Comparison of ENCODE assay signal across 9 cellular contexts in the genomic region with DNA sequence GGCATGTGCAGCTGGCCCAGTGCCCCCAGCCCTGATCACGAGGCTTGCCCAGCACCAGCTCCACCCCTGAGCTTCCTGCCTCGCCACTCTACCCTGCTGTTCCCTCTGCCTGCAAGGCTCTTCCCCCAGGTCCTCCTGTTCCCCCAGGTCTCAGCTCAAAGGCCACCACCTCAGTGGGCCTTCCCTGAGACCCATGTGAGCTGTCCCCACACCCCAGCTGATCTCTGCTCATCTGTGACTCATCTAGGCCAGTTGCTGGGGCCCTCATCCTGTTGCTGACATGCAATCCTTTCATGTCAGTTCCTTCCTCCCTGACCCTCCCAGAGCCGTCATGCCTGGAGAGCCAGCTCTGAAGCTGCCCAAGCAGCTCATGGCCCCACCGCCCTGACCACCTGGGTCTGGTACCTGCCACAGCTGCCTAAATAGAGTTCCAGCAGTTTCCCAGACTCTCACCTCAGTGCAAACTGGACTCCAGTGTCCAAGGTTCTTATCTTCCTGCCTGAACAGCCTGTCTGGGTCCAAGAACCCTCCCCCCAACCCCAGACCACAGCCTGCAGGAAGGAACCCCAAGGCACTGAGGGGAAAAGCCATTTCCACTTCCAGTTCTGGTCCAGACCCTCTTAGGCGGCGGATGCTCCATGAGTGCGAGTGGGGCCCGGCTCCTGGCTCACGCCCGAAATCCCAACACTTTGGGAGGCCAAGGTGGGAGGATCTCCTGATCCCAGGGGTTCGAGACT.
DNase-seq lines count a peak whose midpoint lies in the region; ATAC-seq, FAIRE-seq and TF ChIP-seq lines count a peak whose summit lies in the region.
"Had no signal": no experiment of that assay in that cellular context is flagged by ENCODE, and none has a peak within 500 bp of the region (broad histone marks: within the 10 kb centered on the region; RNA-seq: fewer than 3 reads in every experiment).

No MANE protein-coding gene starts in this region.

- dilution Hi-C loops in endothelial cell of umbilical vein (cut with MboI; ENCODE audit: extremely low pct_ligation_motif_present, low sequenced_read_pairs): no loop called here

- no peak for FAIRE-seq in RCC 7860 (lab: Jason Lieb, UNC)
- FAIRE-seq in endothelial cell of umbilical vein (lab: Jason Lieb, UNC): no peak

- H3K27me3 ChIP-seq in endothelial cell of umbilical vein (ENCODE audit: control insufficient read depth in 2 of 2, insufficient read depth in 2 of 2, low read length in 2 of 2) (no peaks in the 10 kb centered on the region), sigmoid colon (peaks cover 0 to 22% (median 0%) of the 10 kb centered on the region in 3 donors)

- no peak overlapping the region for H3K27ac Mint-ChIP-seq in activated CD4-positive, alpha-beta T cell treated with anti-CD3 and anti-CD28 coated beads for 36 hours

- no peaks in the 10 kb centered on the region for H3K9me1 ChIP-seq in endothelial cell of umbilical vein (replicated peaks; ENCODE audit: control insufficient read depth, extremely low read depth, insufficient read depth, low read length)

- H3K27me3 Mint-ChIP-seq in activated CD4-positive, alpha-beta T cell treated with anti-CD3 and anti-CD28 coated beads for 36 hours: peaks cover 4% of the 10 kb centered on the region

- H2AFZ ChIP-seq in endothelial cell of umbilical vein (ENCODE audit: low read depth, low read length): no peak overlapping the region

- TF ChIP-seq EP300 in sigmoid colon (IDR thresholded peaks at IDR 0.05): no peak

- H3K79me2 ChIP-seq in endothelial cell of umbilical vein (ENCODE audit: control insufficient read depth, insufficient read depth, low read length): no peaks in the 10 kb centered on the region

- peaks cover 9% of the 10 kb centered on the region for H3K4me1 Mint-ChIP-seq in activated CD4-positive, alpha-beta T cell treated with anti-CD3 and anti-CD28 coated beads for 36 hours

- no peak overlapping the region for H3K4me3 Mint-ChIP-seq in activated CD4-positive, alpha-beta T cell treated with anti-CD3 and anti-CD28 coated beads for 36 hours

- intact Hi-C loops in activated CD4-positive, alpha-beta T cell treated with anti-CD3 and anti-CD28 coated beads for 36 hours (cut with DNase I, micrococcal nuclease): no loop called here
- intact Hi-C loops in endothelial cell of umbilical vein (cut with micrococcal nuclease) (no loop called here), sigmoid colon (cut with DNase I) (no loop called here)

- TF ChIP-seq POLR2A in endothelial cell of umbilical vein (IDR thresholded peaks at IDR 0.05; ENCODE audit: low read depth, low read length): no peak
- TF ChIP-seq POLR2A in sigmoid colon (IDR thresholded peaks at IDR 0.05): no peak

- H4K20me1 ChIP-seq in endothelial cell of umbilical vein (replicated peaks; ENCODE audit: control insufficient read depth, extremely low read depth, insufficient read depth, low read length): no peaks in the 10 kb centered on the region

- POLR2A ChIA-PET in activated CD4-positive, alpha-beta T cell treated with anti-CD3 and anti-CD28 coated beads for 36 hours (lab: Charles Lee): no interaction called here
- POLR2A ChIA-PET in endothelial cell of umbilical vein (lab: Charles Lee): no interaction called here

- WGBS in sigmoid colon, 2 donors: 65 to 83% methylated on average over 11 of the region's 11 CpGs

- H3K4me1 ChIP-seq in endothelial cell of umbilical vein (ENCODE audit: control insufficient read depth, extremely low read depth, insufficient read depth, low read length): no peaks in the 10 kb centered on the region
- H3K4me1 ChIP-seq in sigmoid colon: no peaks in the 10 kb centered on the region

- peak; percentile 68 for ATAC-seq in activated CD4-positive, alpha-beta T cell treated with anti-CD3 and anti-CD28 coated beads for 36 hours
- no peak for ATAC-seq in GM21717 (IDR thresholded peaks at IDR 0.05; ENCODE audit: unreplicated experiment)

- peak; percentile 27 for DNase-seq in activated CD4-positive, alpha-beta T cell treated with anti-CD3 and anti-CD28 coated beads for 36 hours
- DNase-seq in activated CD4-positive, alpha-beta T cell treated with anti-CD3 and anti-CD28 coated beads for 4 hours: no peak
- peak; percentile 25 for DNase-seq in RCC 7860 (ENCODE audit: low spot score)
- no peak for DNase-seq in endothelial cell of umbilical vein (ENCODE audit: low read depth, low spot score)
- peak; percentile 54 for DNase-seq in sigmoid colon
- DNase-seq in GM20000 (ENCODE audit: low spot score): no peak
- DNase-seq in COR-L47 (lab: John Stamatoyannopoulos, UW): no peak
- DNase-seq: NCI-H2107 had no signal

- H3K36me3 ChIP-seq in endothelial cell of umbilical vein (ENCODE audit: control insufficient read depth in 2 of 2, extremely low read depth in 1 of 2, insufficient read depth in 2 of 2, low read length in 2 of 2) (no peaks in the 10 kb centered on the region), sigmoid colon (no peaks in the 10 kb centered on the region)

- peaks cover 6% of the 10 kb centered on the region for H3K9me3 Mint-ChIP-seq in activated CD4-positive, alpha-beta T cell treated with anti-CD3 and anti-CD28 coated beads for 36 hours (ENCODE audit: low read depth)

- no peaks in the 10 kb centered on the region for H3K9me3 ChIP-seq in endothelial cell of umbilical vein (replicated peaks; ENCODE audit: control insufficient read depth, insufficient read depth, low read length)
- H3K9me3 ChIP-seq in sigmoid colon: peaks cover 0 to 5% (median 0%) of the 10 kb centered on the region in 4 donors

- H3K4me3 ChIP-seq in endothelial cell of umbilical vein (replicated peaks in 1 of 3; ENCODE audit: insufficient read depth in 1 of 3, low read depth in 1 of 3, low read length in 3 of 3): no peak overlapping the region
- H3K4me3 ChIP-seq in sigmoid colon: no peak overlapping the region

- no peaks in the 10 kb centered on the region for H3K36me3 Mint-ChIP-seq in activated CD4-positive, alpha-beta T cell treated with anti-CD3 and anti-CD28 coated beads for 36 hours (ENCODE audit: low read depth)

- H3K27ac ChIP-seq in endothelial cell of umbilical vein (ENCODE audit: insufficient read depth, low read depth, low read length) (no peak overlapping the region), sigmoid colon (no peak overlapping the region)

- CTCF ChIA-PET in activated CD4-positive, alpha-beta T cell treated with anti-CD3 and anti-CD28 coated beads for 36 hours (lab: Charles Lee): no interaction called here
- CTCF ChIA-PET in endothelial cell of umbilical vein (lab: Charles Lee): interaction anchor here (1.1 kb wide), 1 partner anchor 98 kb away, joined by 4 read pairs; no protein-coding TSS in a partner anchor

- H3K4me2 ChIP-seq in endothelial cell of umbilical vein (ENCODE audit: insufficient read depth, low read length): no peak overlapping the region

- H3K9ac ChIP-seq in endothelial cell of umbilical vein (replicated peaks; ENCODE audit: extremely low read depth, insufficient read depth, low read length): no peak overlapping the region

- TF ChIP-seq CTCF in endothelial cell of umbilical vein (IDR thresholded peaks at IDR 0.05; ENCODE audit: extremely low read depth in 1 of 2, insufficient read depth in 1 of 2, low read depth in 1 of 2, low read length in 2 of 2) (no peak), sigmoid colon (IDR thresholded peaks at IDR 0.05) (no peak), GM20000 (IDR thresholded peaks at IDR 0.05; ENCODE audit: extremely low read depth, missing control alignments) (no peak)

- BruUV-seq in endothelial cell of umbilical vein (replicated peaks; lab: Mats Ljungman, UMichigan): no TSS peak

TF ChIP-seq in endothelial cell of umbilical vein, 7 proteins besides CTCF, POLR2A, EP300 and RAD21:
- TF ChIP-seq MYC (IDR thresholded peaks at IDR 0.05; ENCODE audit: low read depth, low read length) (no peak), EZH2 (IDR thresholded peaks at IDR 0.05; ENCODE audit: borderline replicate concordance, low read depth, low read length, severe bottlenecking) (no peak), FOS (IDR thresholded peaks at IDR 0.05; ENCODE audit: borderline replicate concordance, insufficient read depth, low read length) (peak; percentile 34), GATA2 (IDR thresholded peaks at IDR 0.05; ENCODE audit: insufficient read depth, insufficient read length, low read depth, low read length) (no peak), JUN (IDR thresholded peaks at IDR 0.05; ENCODE audit: borderline replicate concordance, insufficient read depth, insufficient read length, low read depth) (no peak)
- TF ChIP-seq, protein P1, sequence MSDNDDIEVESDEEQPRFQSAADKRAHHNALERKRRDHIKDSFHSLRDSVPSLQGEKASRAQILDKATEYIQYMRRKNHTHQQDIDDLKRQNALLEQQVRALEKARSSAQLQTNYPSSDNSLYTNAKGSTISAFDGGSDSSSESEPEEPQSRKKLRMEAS (IDR thresholded peaks at IDR 0.05; ENCODE audit: insufficient read depth, insufficient read length): no peak

Comparison
In these comparisons a context has a peak if more than half of its experiments do, and no peak if none do; other contexts are left out.
1. DNase-seq: peak in activated CD4-positive, alpha-beta T cell treated with anti-CD3 and anti-CD28 coated beads for 36 hours (single experiment), RCC 7860 (single experiment) and sigmoid colon (single experiment); none in activated CD4-positive, alpha-beta T cell treated with anti-CD3 and anti-CD28 coated beads for 4 hours (0 of 2), endothelial cell of umbilical vein (single experiment), GM20000 (single experiment) and COR-L47 (single experiment).